Comparison of ENCODE assay signal across 21 cellular contexts in genomic region chr4:55337944-55338343, GRCh38.
"Had no signal": no experiment of that assay in that cellular context is flagged by ENCODE, and none has a peak within 500 bp of the region (broad histone marks: within the 10 kb centered on the region; RNA-seq: fewer than 3 reads in every experiment).

No MANE protein-coding gene starts in this region.

- H3K27me3 Mint-ChIP-seq: activated naive CD4-positive, alpha-beta T cell treated with anti-CD3 and anti-CD28 coated beads, Interleukin-2, amount 50 U/mL, for 24 hours had no signal

- DNase-seq: activated CD4-positive, alpha-beta T cell treated with anti-CD3 and anti-CD28 coated beads, Interleukin-2, amount 50 U/mL, for 1 hour; activated CD4-positive, CD25-positive, alpha-beta regulatory T cell treated with anti-CD3 and anti-CD28 coated beads, Interleukin-2, amount 50 U/mL, for 72 hours; activated CD8-positive, alpha-beta memory T cell treated with anti-CD3 and anti-CD28 coated beads, Interleukin-2, amount 50 U/mL, for 48 hours; activated CD8-positive, alpha-beta T cell treated with anti-CD3 and anti-CD28 coated beads, Interleukin-2, amount 10 ng/mL, durations not matched to agents 7 days and 5 days; activated T-cell treated with anti-CD3 and anti-CD28 coated beads, Interleukin-2, amount 50 U/mL, for 4 hours; brain microvascular endothelial cell; IMR-90; KBM-7; NCI-H1092; NCI-H1417; NCI-H1694; NCI-H2029; NCI-H2107; NCI-H2171 treated with DMSO at 0.1 percent for 48 hours; NCI-H226; NCI-H526; Peyer's patch; SHP77 treated with DMSO at 0.1 percent for 48 hours had no signal

- ATAC-seq: activated CD8-positive, alpha-beta T cell treated with anti-CD3 and anti-CD28 coated beads, Interleukin-2, amount 10 ng/mL, durations not matched to agents 7 days and 5 days; activated T-cell treated with anti-CD3 and anti-CD28 coated beads, Interleukin-2, amount 50 U/mL, for 4 hours; WTC11 had no signal

- H3K36me3 Mint-ChIP-seq: activated naive CD4-positive, alpha-beta T cell treated with anti-CD3 and anti-CD28 coated beads, Interleukin-2, amount 50 U/mL, for 24 hours; WTC11 had no signal

- H3K27ac Mint-ChIP-seq: activated CD8-positive, alpha-beta T cell treated with anti-CD3 and anti-CD28 coated beads, Interleukin-2, amount 10 ng/mL, durations not matched to agents 7 days and 5 days; activated naive CD4-positive, alpha-beta T cell treated with anti-CD3 and anti-CD28 coated beads, Interleukin-2, amount 50 U/mL, for 24 hours; T-helper 1 cell treated with Interleukin-12 subunit alpha and Interleukin-12 subunit beta and Interleukin-4 antibody, amounts not matched to agents 30 μg/mL and 1 μg/mL, for 36 hours; WTC11 had no signal

- H3K9me3 Mint-ChIP-seq: activated naive CD4-positive, alpha-beta T cell treated with anti-CD3 and anti-CD28 coated beads, Interleukin-2, amount 50 U/mL, for 24 hours; activated T-cell treated with anti-CD3 and anti-CD28 coated beads, Interleukin-2, amount 50 U/mL, for 4 hours had no signal

- H3K4me3 Mint-ChIP-seq: activated CD8-positive, alpha-beta T cell treated with anti-CD3 and anti-CD28 coated beads, Interleukin-2, amount 10 ng/mL, durations not matched to agents 7 days and 5 days; activated naive CD4-positive, alpha-beta T cell treated with anti-CD3 and anti-CD28 coated beads, Interleukin-2, amount 50 U/mL, for 24 hours; activated T-cell treated with anti-CD3 and anti-CD28 coated beads, Interleukin-2, amount 50 U/mL, for 4 hours; T-helper 1 cell treated with Interleukin-12 subunit alpha and Interleukin-12 subunit beta and Interleukin-4 antibody, amounts not matched to agents 30 μg/mL and 1 μg/mL, for 36 hours; WTC11 had no signal
